Comparison of ENCODE assay signal across 8 cellular contexts in the genomic region with DNA sequence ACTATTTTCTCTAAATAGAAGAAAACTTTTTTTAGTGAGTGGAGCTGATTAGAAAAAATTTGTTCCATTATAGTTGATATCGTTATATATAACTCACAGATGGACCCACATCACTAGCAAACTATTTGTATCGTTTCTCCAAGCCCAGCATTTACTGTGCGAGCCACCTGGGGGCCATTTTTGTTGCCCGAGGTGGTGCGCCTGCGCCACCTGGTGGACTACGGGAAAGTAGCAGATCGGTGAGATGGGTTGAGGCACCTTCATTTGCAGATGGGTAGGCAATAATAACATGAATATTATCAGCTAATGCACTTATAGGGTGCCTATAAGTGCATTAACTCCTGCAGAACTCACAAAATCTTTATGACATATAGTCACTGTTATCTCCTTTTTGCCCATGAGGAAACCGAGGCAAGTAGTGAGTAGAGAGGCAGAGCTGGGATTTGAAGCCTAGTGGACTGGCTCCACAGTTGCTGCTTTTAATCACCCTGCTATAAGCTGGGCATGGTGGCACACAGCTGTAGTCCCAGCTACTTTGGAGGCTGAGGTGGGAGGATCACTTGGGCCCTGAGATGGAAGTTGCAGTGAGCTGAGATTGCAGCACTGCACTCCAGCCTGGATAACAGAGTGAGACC. TPM values are rescaled to one million over a fixed set of nuclear protein-coding genes. Genes with fewer than 3 reads are reported as not detected.
DNase-seq lines count a peak whose midpoint lies in the region; ATAC-seq, FAIRE-seq and TF ChIP-seq lines count a peak whose summit lies in the region.

No MANE protein-coding gene starts in this region.

- H3K4me2 ChIP-seq in GM23248 (ENCODE audit: unreplicated experiment) (no peak overlapping the region), endothelial cell of umbilical vein (ENCODE audit: insufficient read depth, low read length) (no peak overlapping the region)

- in situ Hi-C loops in GM23248 (cut with MboI): loop anchor here (10.0 kb wide), 1 partner anchor 517 kb away; no protein-coding TSS in a partner anchor

- CTCF ChIA-PET in endothelial cell of umbilical vein (lab: Charles Lee): interaction anchor here (0.5 to 4.6 kb wide), 23 partner anchors 10 to 938 kb away, joined by 3 to 106 read pairs (median 4); a partner anchor contains a TSS

- intact Hi-C loops in endothelial cell of umbilical vein (cut with micrococcal nuclease): loop anchor here (1.0 to 10.0 kb wide), 2 partner anchors 110 to 557 kb away; no protein-coding TSS in a partner anchor

- H3K27ac Mint-ChIP-seq in neural crest cell (ENCODE audit: unreplicated experiment): no peak overlapping the region
- H3K27ac Mint-ChIP-seq in type B pancreatic cell: no peak overlapping the region

- BruUV-seq in endothelial cell of umbilical vein (replicated peaks; lab: Mats Ljungman, UMichigan): no TSS peak

- no peak overlapping the region for H3K4me3 ChIP-seq in GM23248
- no peak overlapping the region for H3K4me3 ChIP-seq in endothelial cell of umbilical vein (replicated peaks in 1 of 3; ENCODE audit: insufficient read depth in 1 of 3, low read depth in 1 of 3, low read length in 3 of 3)

- no peak overlapping the region for H3K27ac ChIP-seq in GM23248
- H3K27ac ChIP-seq in endothelial cell of umbilical vein (ENCODE audit: insufficient read depth, low read depth, low read length): no peak overlapping the region

- no peaks in the 10 kb centered on the region for H3K9me3 ChIP-seq in GM23248 (ENCODE audit: low read depth)
- no peaks in the 10 kb centered on the region for H3K9me3 ChIP-seq in endothelial cell of umbilical vein (replicated peaks; ENCODE audit: control insufficient read depth, insufficient read depth, low read length)

- TF ChIP-seq CTCF in endothelial cell of umbilical vein (IDR thresholded peaks at IDR 0.05; ENCODE audit: extremely low read depth in 1 of 2, insufficient read depth in 1 of 2, low read depth in 1 of 2, low read length in 2 of 2): peak; percentile 88 to 92
- peak; percentile 93 for TF ChIP-seq CTCF in neural crest cell (conservative IDR thresholded peaks at IDR 0.05)
- peak; percentile 96 for TF ChIP-seq CTCF in type B pancreatic cell (conservative IDR thresholded peaks at IDR 0.05)

- no peak overlapping the region for H3K9ac ChIP-seq in GM23248
- no peak overlapping the region for H3K9ac ChIP-seq in endothelial cell of umbilical vein (replicated peaks; ENCODE audit: extremely low read depth, insufficient read depth, low read length)

- H3K9me1 ChIP-seq in endothelial cell of umbilical vein (replicated peaks; ENCODE audit: control insufficient read depth, extremely low read depth, insufficient read depth, low read length): no peaks in the 10 kb centered on the region

- no peaks in the 10 kb centered on the region for H3K79me2 ChIP-seq in GM23248 (ENCODE audit: insufficient read depth)
- H3K79me2 ChIP-seq in endothelial cell of umbilical vein (ENCODE audit: control insufficient read depth, insufficient read depth, low read length): no peaks in the 10 kb centered on the region

- POLR2A ChIA-PET in endothelial cell of umbilical vein (lab: Charles Lee): no interaction called here

- peak; percentile 84 for DNase-seq in CD1c-positive myeloid dendritic cell (ENCODE audit: extremely low spot score)
- DNase-seq in GM23248: peak; percentile 76
- peak; percentile 52 to 71 for DNase-seq in NOMO-1 (lab: John Stamatoyannopoulos, UW; ENCODE audit: unreplicated experiment in 2 of 2)
- DNase-seq in activated CD8-positive, alpha-beta memory T cell treated with anti-CD3 and anti-CD28 coated beads for 48 hours (ENCODE audit: low read depth in 2 of 3, low spot score in 2 of 3): peak; percentile 49 to 65 (median 64)
- DNase-seq in endothelial cell of umbilical vein (ENCODE audit: low read depth, low spot score): peak; percentile 52
- peak; percentile 64 for DNase-seq in neural crest cell (ENCODE audit: low read depth, low spot score)
- DNase-seq in type B pancreatic cell (ENCODE audit: extremely low spot score, unreplicated experiment): no peak

- TF ChIP-seq POLR2A in endothelial cell of umbilical vein (IDR thresholded peaks at IDR 0.05; ENCODE audit: low read depth, low read length): no peak

- dilution Hi-C loops in endothelial cell of umbilical vein (cut with MboI; ENCODE audit: extremely low pct_ligation_motif_present, low sequenced_read_pairs): no loop called here

- H2AFZ ChIP-seq in GM23248: 0 out of 2 replicates have a peak overlapping the region, but pooled peaks have one; percentile 16
- no peak overlapping the region for H2AFZ ChIP-seq in endothelial cell of umbilical vein (ENCODE audit: low read depth, low read length)

- peak overlapping the region; percentile 73 for H3K4me3 Mint-ChIP-seq in neural crest cell
- peak overlapping the region; percentile 26 for H3K4me3 Mint-ChIP-seq in type B pancreatic cell

- H3K36me3 ChIP-seq in GM23248 (ENCODE audit: low read depth) (no peaks in the 10 kb centered on the region), endothelial cell of umbilical vein (ENCODE audit: control insufficient read depth in 2 of 2, extremely low read depth in 1 of 2, insufficient read depth in 2 of 2, low read length in 2 of 2) (no peaks in the 10 kb centered on the region)

- H4K20me1 ChIP-seq in GM23248 (ENCODE audit: insufficient read depth) (no peaks in the 10 kb centered on the region), endothelial cell of umbilical vein (replicated peaks; ENCODE audit: control insufficient read depth, extremely low read depth, insufficient read depth, low read length) (no peaks in the 10 kb centered on the region)

- H3K4me1 ChIP-seq in GM23248 (ENCODE audit: insufficient read depth): no peaks in the 10 kb centered on the region
- no peaks in the 10 kb centered on the region for H3K4me1 ChIP-seq in endothelial cell of umbilical vein (ENCODE audit: control insufficient read depth, extremely low read depth, insufficient read depth, low read length)

- FAIRE-seq in endothelial cell of umbilical vein (lab: Jason Lieb, UNC): peak; percentile 84

- no peaks in the 10 kb centered on the region for H3F3A ChIP-seq in GM23248 (ENCODE audit: insufficient read depth)

- peaks cover 10% of the 10 kb centered on the region for H3K27me3 ChIP-seq in GM23248 (replicated peaks; ENCODE audit: insufficient read depth)
- H3K27me3 ChIP-seq in endothelial cell of umbilical vein (ENCODE audit: control insufficient read depth in 2 of 2, insufficient read depth in 2 of 2, low read length in 2 of 2): peaks cover 10 to 11% of the 10 kb centered on the region in 2 experiments

- H3K27me3 Mint-ChIP-seq in neural crest cell (ENCODE audit: low read depth) (peaks cover 43% of the 10 kb centered on the region), type B pancreatic cell (peaks cover 41% of the 10 kb centered on the region)

- H3K9me2 ChIP-seq in GM23248 (ENCODE audit: insufficient read depth): no peaks in the 10 kb centered on the region

- no peaks in the 10 kb centered on the region for H3K9me3 Mint-ChIP-seq in neural crest cell
- peaks cover 5% of the 10 kb centered on the region for H3K9me3 Mint-ChIP-seq in type B pancreatic cell

- WGBS in GM23248 (ENCODE audit: low coverage in 1 of 2, low lambda C conversion rate in 2 of 2, missing lambda C conversion rate in 2 of 2), 2 experiments: 16 to 19% methylated on average over 9 of the region's 9 CpGs

- H3K36me3 Mint-ChIP-seq in neural crest cell (ENCODE audit: low read depth) (no peaks in the 10 kb centered on the region), type B pancreatic cell (no peaks in the 10 kb centered on the region)

- ATAC-seq in GM18502 (IDR thresholded peaks at IDR 0.05; ENCODE audit: poor library complexity, unreplicated experiment): no peak

- peaks cover 10% of the 10 kb centered on the region for H3K4me1 Mint-ChIP-seq in neural crest cell
- peaks cover 14% of the 10 kb centered on the region for H3K4me1 Mint-ChIP-seq in type B pancreatic cell (ENCODE audit: unreplicated experiment)

TF ChIP-seq in endothelial cell of umbilical vein, 7 proteins besides CTCF, POLR2A, EP300 and RAD21 (continues in another document):
- TF ChIP-seq EZH2 (IDR thresholded peaks at IDR 0.05; ENCODE audit: borderline replicate concordance, low read depth, low read length, severe bottlenecking) (no peak), MYC (IDR thresholded peaks at IDR 0.05; ENCODE audit: low read depth, low read length) (no peak), FOS (IDR thresholded peaks at IDR 0.05; ENCODE audit: borderline replicate concordance, insufficient read depth, low read length) (no peak)
- TF ChIP-seq, protein P1, sequence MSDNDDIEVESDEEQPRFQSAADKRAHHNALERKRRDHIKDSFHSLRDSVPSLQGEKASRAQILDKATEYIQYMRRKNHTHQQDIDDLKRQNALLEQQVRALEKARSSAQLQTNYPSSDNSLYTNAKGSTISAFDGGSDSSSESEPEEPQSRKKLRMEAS (IDR thresholded peaks at IDR 0.05; ENCODE audit: insufficient read depth, insufficient read length): no peak

RNA-seq across cellular contexts. Expression of a gene that starts 23.2 kb away (rescaled TPM):
- 0.11 TPM in 1 of 2 replicates, not detected in the other for total RNA-seq in GM23248 (2014; rRNA removed; shearing (Covaris generic))
- 0.06 and 0.21 TPM in 2 replicates for polyA plus RNA-seq in GM23248 (2016; fragmentation: Nextera tagmentation; extraction: Ambion mirVana)
- total RNA-seq in endothelial cell of umbilical vein: 0.18 TPM in 2 replicates
- 0.10 and 0.13 TPM in 2 replicates for polyA plus RNA-seq in endothelial cell of umbilical vein
- polyA plus RNA-seq in endothelial cell of umbilical vein (2011; cell fraction: cytosol; rRNA removed): 0.05 and 0.08 TPM in 2 replicates
- 0.18 and 0.22 TPM in 2 replicates for polyA plus RNA-seq in endothelial cell of umbilical vein (2011; cell fraction: nucleus; rRNA removed)
- polyA plus RNA-seq in endothelial cell of umbilical vein (2012): 0.08 and 0.15 TPM in 2 replicates
- 0.08 and 0.10 TPM in 2 replicates for polyA minus RNA-seq in endothelial cell of umbilical vein
- polyA minus RNA-seq in endothelial cell of umbilical vein (2011; cell fraction: cytosol; rRNA and poly(A)+ RNA removed): not detected
- 0.14 TPM in 1 of 2 replicates, not detected in the other for polyA minus RNA-seq in endothelial cell of umbilical vein (2011; cell fraction: nucleus; rRNA and poly(A)+ RNA removed)
- total RNA-seq in neural crest cell: 10.1 and 10.3 TPM in 2 replicates
- 10.7 and 17.4 TPM in 2 replicates for total RNA-seq in type B pancreatic cell (ENCODE audit: low replicate concordance)

RNA-seq across cellular contexts. Expression of a gene that starts 32.6 kb away (rescaled TPM):
- 0.11 TPM in 1 of 2 replicates, not detected in the other for total RNA-seq in GM23248 (2014; rRNA removed; shearing (Covaris generic))
- polyA plus RNA-seq in GM23248 (2016; fragmentation: Nextera tagmentation; extraction: Ambion mirVana): not detected in 2 replicates
- not detected in 2 replicates for total RNA-seq in endothelial cell of umbilical vein
- polyA plus RNA-seq in endothelial cell of umbilical vein: not detected in 2 replicates
- not detected in 2 replicates for polyA plus RNA-seq in endothelial cell of umbilical vein (2011; cell fraction: cytosol; rRNA removed)
- not detected in 2 replicates for polyA plus RNA-seq in endothelial cell of umbilical vein (2011; cell fraction: nucleus; rRNA removed)
- not detected in 2 replicates for polyA plus RNA-seq in endothelial cell of umbilical vein (2012)
- polyA minus RNA-seq in endothelial cell of umbilical vein: not detected in 2 replicates
- polyA minus RNA-seq in endothelial cell of umbilical vein (2011; cell fraction: cytosol; rRNA and poly(A)+ RNA removed): not detected
- polyA minus RNA-seq in endothelial cell of umbilical vein (2011; cell fraction: nucleus; rRNA and poly(A)+ RNA removed): not detected in 2 replicates
- 0.52 and 1.4 TPM in 2 replicates for total RNA-seq in neural crest cell
- total RNA-seq in type B pancreatic cell (ENCODE audit: low replicate concordance): 0.29 TPM in 2 replicates
